Comparison of ENCODE assay signal across 19 cellular contexts in the genomic region with DNA sequence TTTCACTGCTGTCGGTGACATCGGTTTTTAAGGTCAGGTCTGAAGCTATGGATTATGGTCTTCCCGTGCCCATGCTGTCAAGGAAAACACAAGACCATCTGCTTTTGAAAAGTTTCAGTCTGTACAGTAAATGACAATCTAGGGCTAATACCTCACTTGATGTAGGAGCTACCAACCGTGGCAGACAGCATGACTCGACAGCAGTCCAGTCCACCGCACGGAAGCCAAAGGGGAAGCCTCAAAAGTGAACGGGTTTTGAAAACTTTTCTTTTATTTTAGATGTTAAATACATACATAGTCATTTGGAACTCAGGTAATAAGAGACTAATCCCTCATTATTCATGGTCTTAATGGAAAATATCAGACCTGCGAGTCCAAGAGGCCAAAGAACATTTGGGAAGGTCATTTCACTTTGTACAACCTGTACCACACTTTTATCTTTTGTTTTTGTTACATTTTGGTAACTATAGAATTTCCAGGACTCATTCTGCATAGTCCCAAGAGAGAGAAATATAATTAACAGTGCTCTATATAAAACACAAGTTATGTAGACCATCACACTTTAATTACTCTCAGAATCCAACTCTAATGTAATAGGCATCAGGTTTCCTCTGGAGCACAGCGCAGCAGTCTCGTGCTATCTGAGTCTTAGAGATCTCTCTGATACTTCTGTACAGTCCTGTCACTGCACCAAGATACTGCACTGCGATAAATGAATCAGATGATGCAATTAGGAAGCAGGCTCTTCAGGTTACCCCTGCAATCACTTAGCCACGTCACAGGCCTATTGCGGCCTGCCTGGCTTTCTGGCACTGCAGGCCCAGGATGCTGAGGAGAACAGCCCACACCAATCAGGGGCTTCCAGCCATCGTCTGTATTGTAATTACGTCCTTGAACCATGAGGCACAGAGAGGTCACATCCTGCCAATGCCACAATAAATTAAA.
A peak's percentile ranks its signal among the peaks of the same experiment; 100 is the strongest.
DNase-seq lines count a peak whose midpoint lies in the region; ATAC-seq and TF ChIP-seq lines count a peak whose summit lies in the region.
"Had no signal": no experiment of that assay in that cellular context is flagged by ENCODE, and none has a peak within 500 bp of the region (broad histone marks: within the 10 kb centered on the region; RNA-seq: fewer than 3 reads in every experiment).

No MANE protein-coding gene starts in this region.

- intact Hi-C loops in testis (cut with DNase I; ENCODE audit: low total_unique reads), result no loop called here

- no peaks in the 10 kb centered on the region for H3K9me3 Mint-ChIP-seq in progenitor cell of endocrine pancreas (ENCODE audit: low read depth)
- H3K9me3 Mint-ChIP-seq: activated naive CD4-positive, alpha-beta T cell treated with anti-CD3 and anti-CD28 coated beads, Interleukin-2, amount 10 ng/mL, durations not matched to agents 7 days and 5 days; natural killer cell; T-helper 2 cell treated with Interferon-gamma antibody and Interleukin-4, amounts not matched to agents 5 μg/mL and 100 μg/mL, for 36 hours had no signal

- no peak overlapping the region for H3K4me3 Mint-ChIP-seq in progenitor cell of endocrine pancreas (ENCODE audit: low read depth)
- H3K4me3 Mint-ChIP-seq: activated naive CD4-positive, alpha-beta T cell treated with anti-CD3 and anti-CD28 coated beads, Interleukin-2, amount 10 ng/mL, durations not matched to agents 7 days and 5 days; natural killer cell; T-helper 2 cell treated with Interferon-gamma antibody and Interleukin-4, amounts not matched to agents 5 μg/mL and 100 μg/mL, for 36 hours had no signal

- H3K4me1 Mint-ChIP-seq in progenitor cell of endocrine pancreas (ENCODE audit: low read depth), result peaks cover 17% of the 10 kb centered on the region
- H3K4me1 Mint-ChIP-seq: activated naive CD4-positive, alpha-beta T cell treated with anti-CD3 and anti-CD28 coated beads, Interleukin-2, amount 10 ng/mL, durations not matched to agents 7 days and 5 days had no signal

- H3K27ac Mint-ChIP-seq in progenitor cell of endocrine pancreas, result no peak overlapping the region
- H3K27ac Mint-ChIP-seq: activated naive CD4-positive, alpha-beta T cell treated with anti-CD3 and anti-CD28 coated beads, Interleukin-2, amount 10 ng/mL, durations not matched to agents 7 days and 5 days; natural killer cell; T-helper 2 cell treated with Interferon-gamma antibody and Interleukin-4, amounts not matched to agents 5 μg/mL and 100 μg/mL, for 36 hours had no signal

- no peak for TF ChIP-seq POLR2A in testis (IDR thresholded peaks at IDR 0.05)

- no peaks in the 10 kb centered on the region for H3K9me3 ChIP-seq in testis
- H3K9me3 ChIP-seq: body of pancreas had no signal

- DNase-seq in NCI-H2107 (lab: John Stamatoyannopoulos, UW) (peak; percentile 74), SK-N-DZ (ENCODE audit: low spot score) (peak; percentile 99), kidney glomerular epithelial cell (lab: John Stamatoyannopoulos, UW) (peak; percentile 23), testis (no peak), UCSD-AML1 (lab: John Stamatoyannopoulos, UW; ENCODE audit: unreplicated experiment) (no peak), progenitor cell of endocrine pancreas (ENCODE audit: low spot score, unreplicated experiment) (no peak)
- DNase-seq: activated naive CD4-positive, alpha-beta T cell treated with anti-CD3 and anti-CD28 coated beads, Interleukin-2, amount 10 ng/mL, durations not matched to agents 7 days and 5 days; body of pancreas; DND-41; dorsolateral prefrontal cortex; hypothalamus; left ventricle myocardium superior; natural killer cell; NCI-H2029; retina; SIG-M5 had no signal

- no peaks in the 10 kb centered on the region for H3K27me3 ChIP-seq in testis
- H3K27me3 ChIP-seq: body of pancreas, dorsolateral prefrontal cortex had no signal

- H3K4me3 ChIP-seq in testis, result no peak overlapping the region
- H3K4me3 ChIP-seq: body of pancreas, dorsolateral prefrontal cortex had no signal

- TF ChIP-seq CTCF in testis (IDR thresholded peaks at IDR 0.05), result no peak
- TF ChIP-seq CTCF in progenitor cell of endocrine pancreas (IDR thresholded peaks at IDR 0.05; ENCODE audit: unreplicated experiment), result no peak

- H3K27ac ChIP-seq in testis, result peak overlapping the region; percentile 14 to 51
- H3K27ac ChIP-seq: body of pancreas, C4-2B had no signal

- H3K4me1 ChIP-seq in testis, result peaks cover 21% of the 10 kb centered on the region

- WGBS in testis, 2 donors, result 56 to 66% methylated on average over 16 of the region's 16 CpGs

- H3K36me3 ChIP-seq in testis (ENCODE audit: low read depth, missing control alignments), result no peaks in the 10 kb centered on the region

- ATAC-seq in esophagus mucosa, result no peak
- ATAC-seq: body of pancreas, left ventricle myocardium superior had no signal

- H3K27me3 Mint-ChIP-seq in progenitor cell of endocrine pancreas, result no peaks in the 10 kb centered on the region

- peaks cover 2% of the 10 kb centered on the region for H3K36me3 Mint-ChIP-seq in progenitor cell of endocrine pancreas (ENCODE audit: insufficient read depth)
- H3K36me3 Mint-ChIP-seq: activated naive CD4-positive, alpha-beta T cell treated with anti-CD3 and anti-CD28 coated beads, Interleukin-2, amount 10 ng/mL, durations not matched to agents 7 days and 5 days; natural killer cell had no signal

Comparison
In these comparisons a context has a peak if more than half of its experiments do, and no peak if none do; other contexts are left out.
1. DNase-seq: peak in NCI-H2107 (single experiment), SK-N-DZ (single experiment) and kidney glomerular epithelial cell (single experiment); none in testis (single experiment), UCSD-AML1 (single experiment) and progenitor cell of endocrine pancreas (single experiment).